8 cellular contexts compared by ENCODE assay signal in genomic region chr5:1641560-1642166, GRCh38.
DNase-seq lines count a peak whose midpoint lies in the region; ATAC-seq and TF ChIP-seq lines count a peak whose summit lies in the region.

No MANE protein-coding gene starts in this region.

- peak; percentile 93 for TF ChIP-seq CTCF in AG04449 (IDR thresholded peaks at IDR 0.05; ENCODE audit: insufficient read depth, low read length, missing control alignments)

- peak; percentile 50 for DNase-seq in AG04449 (ENCODE audit: low read depth, low spot score)
- peak; percentile 89 for DNase-seq in NCI-H460 (ENCODE audit: extremely low read depth, low read depth)
- DNase-seq in activated CD4-positive, CD25-positive, alpha-beta regulatory T cell treated with anti-CD3 and anti-CD28 coated beads, Interleukin-2, amount 50 U/mL, for 72 hours, result peak; percentile 45
- DNase-seq in cerebellar nuclear complex (lab: John Stamatoyannopoulos, UW), result peak; percentile 25 to 85
- DNase-seq in left kidney (ENCODE audit: low read depth, low spot score), result peak; percentile 97
- DNase-seq in stimulated activated CD4-positive, alpha-beta T cell treated with anti-CD3 and anti-CD28 coated beads, Interleukin-4, amount 100 ng/mL, for 4 hours, result peak; percentile 58 to 69

- POLR2A ChIA-PET in AG04449 (lab: Yijun Ruan, JAX), result no interaction called here

- ATAC-seq in GM18867 (IDR thresholded peaks at IDR 0.05; ENCODE audit: unreplicated experiment) (peak; percentile 75), HG03457 (IDR thresholded peaks at IDR 0.05; ENCODE audit: unreplicated experiment) (peak; percentile 83)

- CTCF ChIA-PET in AG04449 (lab: Yijun Ruan, JAX), result interaction anchor here (1.5 to 5.4 kb wide), 4 partner anchors 468 to 718 kb away, joined by 3 to 67 read pairs (median 15); no protein-coding TSS in a partner anchor

- no peak overlapping the region for H3K4me3 ChIP-seq in AG04449 (ENCODE audit: low read depth, low read length)

Comparison
In these comparisons a context has a peak if more than half of its experiments do, and no peak if none do; other contexts are left out.
1. DNase-seq: peak in every context shown above with its lines; median percentile 97 in left kidney; 89 in NCI-H460; 64 in stimulated activated CD4-positive, alpha-beta T cell treated with anti-CD3 and anti-CD28 coated beads, Interleukin-4, amount 100 ng/mL, for 4 hours; 55 in cerebellar nuclear complex; 50 in AG04449; 45 in activated CD4-positive, CD25-positive, alpha-beta regulatory T cell treated with anti-CD3 and anti-CD28 coated beads, Interleukin-2, amount 50 U/mL, for 72 hours.